2 cellular contexts compared by ENCODE assay signal in genomic region chr7:110835209-110835608, GRCh38.
TF ChIP-seq lines count a peak whose summit lies in the region.

No MANE protein-coding gene starts in this region.

TF ChIP-seq in SK-N-SH, 30 proteins besides CTCF, POLR2A, EP300 and RAD21 (continued from another document):
- TF ChIP-seq ZBTB33 (IDR thresholded peaks at IDR 0.05; ENCODE audit: borderline replicate concordance, low read depth) = no peak
- TF ChIP-seq CHD2 (IDR thresholded peaks at IDR 0.05; ENCODE audit: low read length, partially characterized antibody) = no peak
- no peak for TF ChIP-seq RXRA (IDR thresholded peaks at IDR 0.05; ENCODE audit: borderline replicate concordance, low read depth)
- TF ChIP-seq EZH2phosphoT487 (IDR thresholded peaks at IDR 0.05; ENCODE audit: borderline replicate concordance, low read depth) = no peak
- no peak for TF ChIP-seq RFX5 (IDR thresholded peaks at IDR 0.05; ENCODE audit: low read length)
- no peak for TF ChIP-seq REST (IDR thresholded peaks at IDR 0.05; ENCODE audit: low read depth, low read length)
- TF ChIP-seq USF2 (IDR thresholded peaks at IDR 0.05; ENCODE audit: borderline replicate concordance, low read depth, low read length) = no peak

TF ChIP-seq in SK-N-SH treated with all-trans-retinoic acid at 6 μM for 48 hours, 23 proteins besides CTCF, POLR2A, EP300 and RAD21 (continued from another document):
- TF ChIP-seq PPARA (CRISPR knock-in tag; IDR thresholded peaks at IDR 0.05; ENCODE audit: borderline replicate concordance) (no peak), TCF4 (CRISPR knock-in tag; IDR thresholded peaks at IDR 0.05; ENCODE audit: borderline replicate concordance) (no peak), GLIS3 (CRISPR knock-in tag; IDR thresholded peaks at IDR 0.05) (no peak), SNAI2 (CRISPR knock-in tag; IDR thresholded peaks at IDR 0.05) (no peak), TOX (CRISPR knock-in tag; IDR thresholded peaks at IDR 0.05; ENCODE audit: borderline replicate concordance) (no peak), BACH2 (CRISPR knock-in tag; IDR thresholded peaks at IDR 0.05; ENCODE audit: borderline replicate concordance) (no peak), CSDC2 (CRISPR knock-in tag; IDR thresholded peaks at IDR 0.05) (no peak), ZC3H10 (CRISPR knock-in tag; IDR thresholded peaks at IDR 0.05) (no peak), ESRRG (CRISPR knock-in tag; IDR thresholded peaks at IDR 0.05) (no peak), CREB5 (CRISPR knock-in tag; IDR thresholded peaks at IDR 0.05; ENCODE audit: low read depth) (no peak), CSRNP3 (CRISPR knock-in tag; IDR thresholded peaks at IDR 0.05) (no peak)
